In genomic region chr17:2025220-2025621, GRCh38 we compare ENCODE assay signal across 8 cellular contexts. TPM values are rescaled to one million over a fixed set of nuclear protein-coding genes. Genes with fewer than 3 reads are reported as not detected.
DNase-seq lines count a peak whose midpoint lies in the region; ATAC-seq lines count a peak whose summit lies in the region.

TSS of gene RTN4RL1 (minus strand) at chr17:2025334. CDS start at chr17:2024865, 469 bp downstream.

- ATAC-seq in left lobe of liver (peak; percentile 67), HG03469 (IDR thresholded peaks at IDR 0.05; ENCODE audit: unreplicated experiment) (no peak), HG03565 (IDR thresholded peaks at IDR 0.05; ENCODE audit: unreplicated experiment) (no peak)

- peak; percentile 65 for DNase-seq in DMS79 treated with DMSO at 0.1 percent for 48 hours (lab: John Stamatoyannopoulos, UW)
- peak; percentile 39 for DNase-seq in NCI-H128 (lab: John Stamatoyannopoulos, UW; ENCODE audit: unreplicated experiment)
- DNase-seq in activated CD4-positive, alpha-beta T cell treated with anti-CD3 and anti-CD28 coated beads for 1 hour: peak; percentile 61
- peak; percentile 91 for DNase-seq in cerebellar cortex (ENCODE audit: low spot score)
- peak; percentile 76 for DNase-seq in left lobe of liver (ENCODE audit: low spot score)
- peak; percentile 42 to 57 (median 54) for DNase-seq in stimulated activated CD4-positive, alpha-beta T cell treated with anti-CD3 and anti-CD28 coated beads, TNF-alpha, amount 100 ng/mL, for 1 hour (ENCODE audit: low read depth in 3 of 3, low spot score in 1 of 3)

RNA-seq across cellular contexts. Expression of gene RTN4RL1, which starts in this region (rescaled TPM):
- 1.8 TPM for total RNA-seq in left lobe of liver

Comparison
In these comparisons a context has a peak if more than half of its experiments do, and no peak if none do; other contexts are left out.
1. DNase-seq: peak in every context shown above with its lines; median percentile 91 in cerebellar cortex; 76 in left lobe of liver; 65 in DMS79 treated with DMSO at 0.1 percent for 48 hours; 61 in activated CD4-positive, alpha-beta T cell treated with anti-CD3 and anti-CD28 coated beads for 1 hour; 54 in stimulated activated CD4-positive, alpha-beta T cell treated with anti-CD3 and anti-CD28 coated beads, TNF-alpha, amount 100 ng/mL, for 1 hour; 39 in NCI-H128.